9 cellular contexts compared by ENCODE assay signal in genomic region chr19:47863514-47863936, GRCh38. TPM values are rescaled to one million over a fixed set of nuclear protein-coding genes. Genes with fewer than 3 reads are reported as not detected.
DNase-seq lines count a peak whose midpoint lies in the region; ATAC-seq, FAIRE-seq and TF ChIP-seq lines count a peak whose summit lies in the region.
"Had no signal": no experiment of that assay in that cellular context is flagged by ENCODE, and none has a peak within 500 bp of the region (broad histone marks: within the 10 kb centered on the region; RNA-seq: fewer than 3 reads in every experiment).

No MANE protein-coding gene starts in this region.

- TF ChIP-seq CTCF in D721Med (IDR thresholded peaks at IDR 0.05; ENCODE audit: insufficient read depth, missing control alignments) (peak; percentile 96), stomach (IDR thresholded peaks at IDR 0.05) (peak in 5 of 7 experiments; percentile 53 to 89 (median 83))

- H3K27ac ChIP-seq in stomach: no peak overlapping the region

- TF ChIP-seq POLR2A in stomach (IDR thresholded peaks at IDR 0.05): no peak

- H3K27me3 ChIP-seq in neuron (ENCODE audit: insufficient read depth, low read length) (no peaks in the 10 kb centered on the region), stomach (peaks cover 0 to 30% (median 11%) of the 10 kb centered on the region in 3 donors)

- DNase-seq in D721Med (ENCODE audit: insufficient read length, low spot score) (peak; percentile 80), RKO (ENCODE audit: low spot score) (peak; percentile 70), fibroblast of the conjunctiva (ENCODE audit: low read depth) (peak; percentile 47), stomach (peak; percentile 83)
- peak; percentile 31 for DNase-seq in Jurkat, Clone E6-1 (ENCODE audit: low read depth, low spot score)

- intact Hi-C loops in stomach (cut with DNase I; ENCODE audit: low total_unique reads): no loop called here

- H3K9me3 Mint-ChIP-seq in activated T-helper 17 cell treated with anti-CD3 and anti-CD28 coated beads, Interleukin-2, amount 50 U/mL, for 72 hours: no peaks in the 10 kb centered on the region

- no peaks in the 10 kb centered on the region for H3K36me3 Mint-ChIP-seq in activated T-helper 17 cell treated with anti-CD3 and anti-CD28 coated beads, Interleukin-2, amount 50 U/mL, for 72 hours (ENCODE audit: low read depth)

- no peak overlapping the region for H3K4me3 Mint-ChIP-seq in activated T-helper 17 cell treated with anti-CD3 and anti-CD28 coated beads, Interleukin-2, amount 50 U/mL, for 72 hours

- peak overlapping the region; percentile 66 for H2AFZ ChIP-seq in neuron (ENCODE audit: low read depth, low read length)

- H3K36me3 ChIP-seq in neuron (ENCODE audit: insufficient read depth, low read length) (no peaks in the 10 kb centered on the region), stomach (no peaks in the 10 kb centered on the region)

- FAIRE-seq in D721Med (lab: Jason Lieb, UNC): peak; percentile 93

- H3K4me1 Mint-ChIP-seq in activated T-helper 17 cell treated with anti-CD3 and anti-CD28 coated beads, Interleukin-2, amount 50 U/mL, for 72 hours: no peaks in the 10 kb centered on the region

- ATAC-seq in activated T-helper 17 cell treated with anti-CD3 and anti-CD28 coated beads, Interleukin-2, amount 50 U/mL, for 72 hours (replicated peaks): peak; percentile 98
- ATAC-seq in HG02840 (IDR thresholded peaks at IDR 0.05; ENCODE audit: low FRiP score, unreplicated experiment): no peak

- H3K27ac Mint-ChIP-seq in activated T-helper 17 cell treated with anti-CD3 and anti-CD28 coated beads, Interleukin-2, amount 50 U/mL, for 72 hours: no peak overlapping the region

- 8 to 13% (median 10%) methylated on average over 14 of the region's 14 CpGs for WGBS in stomach, 5 donors

- H3K4me1 ChIP-seq in neuron (ENCODE audit: insufficient read depth, low read length): no peaks in the 10 kb centered on the region
- H3K4me1 ChIP-seq in stomach: no peaks in the 10 kb centered on the region

- no peak overlapping the region for H3K4me3 ChIP-seq in Jurkat, Clone E6-1 (ENCODE audit: low read length)
- no peak overlapping the region for H3K4me3 ChIP-seq in neuron (ENCODE audit: low read length)
- no peak overlapping the region for H3K4me3 ChIP-seq in stomach

- H3K9me3 ChIP-seq in neuron (ENCODE audit: low read length) (no peaks in the 10 kb centered on the region), stomach (peaks cover 0 to 10% (median 0%) of the 10 kb centered on the region in 4 donors)

- peaks cover 12% of the 10 kb centered on the region for H3K27me3 Mint-ChIP-seq in activated T-helper 17 cell treated with anti-CD3 and anti-CD28 coated beads, Interleukin-2, amount 50 U/mL, for 72 hours

- TF ChIP-seq EP300 in stomach (IDR thresholded peaks at IDR 0.05): no peak

RNA-seq across cellular contexts. Expression of gene TPRX2, which starts 4.5 kb away (rescaled TPM):
- not detected for polyA plus RNA-seq in Jurkat, Clone E6-1 (2012; ENCODE audit: insufficient read depth, insufficient read length)
- not detected for total RNA-seq in activated T-helper 17 cell treated with anti-CD3 and anti-CD28 coated beads, Interleukin-2, amount 50 U/mL, for 72 hours
- total RNA-seq in stomach: not detected
- polyA plus RNA-seq in stomach: not detected
- polyA plus RNA-seq: adipose tissue had no signal

RNA-seq across cellular contexts. Expression of gene SULT2A1, which starts 22.6 kb away (rescaled TPM):
- not detected for polyA plus RNA-seq in Jurkat, Clone E6-1 (2012; ENCODE audit: insufficient read depth, insufficient read length)
- not detected for total RNA-seq in activated T-helper 17 cell treated with anti-CD3 and anti-CD28 coated beads, Interleukin-2, amount 50 U/mL, for 72 hours
- total RNA-seq in stomach: 10 to 100 TPM in 1 of 5 donors, 1 to 10 TPM in 1, not detected in 3; 6.8 to 13.4 TPM
- 10 to 100 TPM in 1 of 3 donors, 1 to 10 TPM in 1, under 1 TPM in 1; 0.48 to 16.5 (median 8.5) TPM for polyA plus RNA-seq in stomach

RNA-seq across cellular contexts. Expression of gene CRX, which starts 41.8 kb away (rescaled TPM):
- not detected for polyA plus RNA-seq in Jurkat, Clone E6-1 (2012; ENCODE audit: insufficient read depth, insufficient read length)
- total RNA-seq in activated T-helper 17 cell treated with anti-CD3 and anti-CD28 coated beads, Interleukin-2, amount 50 U/mL, for 72 hours: under 1 TPM in 1 of 2 donors, not detected in 1; 0.16 TPM
- not detected for total RNA-seq in stomach
- not detected for polyA plus RNA-seq in stomach

RNA-seq across cellular contexts. Expression of gene TPRX1, which starts 59.2 kb away (rescaled TPM):
- not detected for polyA plus RNA-seq in Jurkat, Clone E6-1 (2012; ENCODE audit: insufficient read depth, insufficient read length)
- not detected for total RNA-seq in activated T-helper 17 cell treated with anti-CD3 and anti-CD28 coated beads, Interleukin-2, amount 50 U/mL, for 72 hours
- not detected for total RNA-seq in stomach
- not detected for polyA plus RNA-seq in stomach
- polyA plus RNA-seq: adipose tissue had no signal

Comparison
In these comparisons a context has a peak if more than half of its experiments do, and no peak if none do; other contexts are left out.
1. DNase-seq: peak in every context shown above with its lines; median percentile 83 in stomach; 80 in D721Med; 70 in RKO; 47 in fibroblast of the conjunctiva; 31 in Jurkat, Clone E6-1.